Comparison of ENCODE assay signal across 34 cellular contexts in the genomic region with DNA sequence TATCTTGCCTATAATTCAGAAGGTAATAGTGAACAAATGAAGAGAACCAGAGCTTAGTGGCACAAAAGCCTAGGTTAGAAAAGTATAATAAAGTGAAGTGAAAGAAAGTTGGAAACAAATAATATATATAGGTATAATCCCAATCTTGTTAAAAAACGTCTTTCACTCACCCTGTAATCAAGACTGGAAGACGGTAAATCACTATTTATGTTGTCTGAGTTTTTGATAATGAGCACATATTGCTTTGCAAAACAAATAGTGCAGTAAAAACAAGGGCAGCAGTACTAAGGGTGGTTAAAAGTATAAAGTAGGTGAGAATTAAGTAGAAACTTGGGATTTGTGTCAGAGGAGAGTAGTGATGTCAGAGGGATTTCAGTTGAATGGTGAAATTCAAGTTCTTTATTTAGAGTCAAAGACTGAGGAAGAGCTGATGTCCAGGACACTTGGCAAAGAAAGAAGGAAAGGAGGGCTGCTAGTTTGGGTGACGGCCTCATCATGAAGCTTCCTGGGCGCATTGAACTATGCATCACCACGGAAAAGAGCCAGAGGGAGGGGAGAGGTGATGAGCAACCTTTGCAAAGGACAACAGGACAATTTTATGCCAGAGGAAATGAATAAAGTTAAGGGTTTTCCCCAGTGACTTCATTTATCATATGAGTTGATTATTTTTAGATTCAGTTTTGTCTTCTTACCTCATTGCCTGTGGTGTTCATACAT.
"Had no signal": no experiment of that assay in that cellular context is flagged by ENCODE, and none has a peak within 500 bp of the region (broad histone marks: within the 10 kb centered on the region; RNA-seq: fewer than 3 reads in every experiment).

No MANE protein-coding gene starts in this region.

- H3K9me3 ChIP-seq: gastrocnemius medialis, psoas muscle, thyroid gland, upper lobe of right lung had no signal

- DNase-seq: activated CD4-positive, alpha-beta memory T cell treated with anti-CD3 and anti-CD28 coated beads, Interleukin-2, amount 10 ng/mL, durations not matched to agents 7 days and 5 days; activated CD4-positive, alpha-beta T cell treated with anti-CD3 and anti-CD28 coated beads for 1 hour; activated CD4-positive, alpha-beta T cell treated with anti-CD3 and anti-CD28 coated beads, Interleukin-2, amount 10 ng/mL, durations not matched to agents 7 days and 5 days; activated CD8-positive, alpha-beta memory T cell treated with anti-CD3 and anti-CD28 coated beads, Interleukin-2, amount 50 U/mL, for 48 hours; activated gamma-delta T cell; activated naive CD4-positive, alpha-beta T cell treated with anti-CD3 and anti-CD28 coated beads, Interleukin-2, amount 10 ng/mL, durations not matched to agents 7 days and 5 days; activated naive CD8-positive, alpha-beta T cell treated with anti-CD3 and anti-CD28 coated beads, Interleukin-2, amount 10 ng/mL, durations not matched to agents 7 days and 5 days; activated T-cell treated with anti-CD3 and anti-CD28 coated beads, Interleukin-2, amount 50 U/mL, for 24 hours; amniotic stem cell; brain microvascular endothelial cell; dorsolateral prefrontal cortex; effector memory CD4-positive, alpha-beta T cell; gastrocnemius medialis; midbrain; naive thymus-derived CD4-positive, alpha-beta T cell; occipital lobe; psoas muscle; stimulated activated CD4-positive, alpha-beta T cell treated with anti-CD3 and anti-CD28 coated beads, Interleukin-1b, Interleukin-23, amount 100 ng/mL, for 48 hours; stimulated activated CD4-positive, alpha-beta T cell treated with anti-CD3 and anti-CD28 coated beads, Interleukin-4, amount 100 ng/mL, for 4 hours; stimulated activated CD8-positive, alpha-beta memory T cell treated with anti-CD3 and anti-CD28 coated beads, Interleukin-4, amount 100 ng/mL, for 48 hours; stimulated activated naive CD8-positive, alpha-beta T cell treated with anti-CD3 and anti-CD28 coated beads, Interleukin-15, amount 100 ng/mL, for 72 hours; substantia nigra; T1000; thyroid gland; upper lobe of right lung had no signal

- FAIRE-seq: astrocyte, keratinocyte had no signal

- H3K36me3 ChIP-seq: brain microvascular endothelial cell, gastrocnemius medialis, neural progenitor cell, thyroid gland, upper lobe of right lung had no signal

- ATAC-seq: gastrocnemius medialis; naive thymus-derived CD4-positive, alpha-beta T cell; psoas muscle; stimulated activated memory B cell treated with anti-CD40 and anti-IgM and Interleukin-4, amounts not matched to agents 10 μg/mL and 1 μg/mL and 100 μg/mL, for 72 hours; stimulated activated naive CD8-positive, alpha-beta T cell treated with anti-CD3 and anti-CD28 coated beads, Interleukin-15, amount 100 ng/mL, for 72 hours; upper lobe of right lung; WTC11 had no signal

- H3K4me3 ChIP-seq: coronary artery, dorsolateral prefrontal cortex, gastrocnemius medialis, hepatocyte, neural progenitor cell, psoas muscle, smooth muscle cell, thyroid gland, upper lobe of right lung had no signal

- H3K27ac ChIP-seq: brain microvascular endothelial cell, coronary artery, gastrocnemius medialis, hepatocyte, neural progenitor cell, parathyroid adenoma, psoas muscle, thyroid gland, upper lobe of right lung had no signal

- H3K27me3 ChIP-seq: brain microvascular endothelial cell, dorsolateral prefrontal cortex, hepatocyte, neural progenitor cell, thyroid gland had no signal

- H3K4me1 ChIP-seq: gastrocnemius medialis, parathyroid adenoma, psoas muscle, upper lobe of right lung had no signal
